Comparison of ENCODE assay signal across 17 cellular contexts in genomic region chr5:88799976-88800375, GRCh38.
"Had no signal": no experiment of that assay in that cellular context is flagged by ENCODE, and none has a peak within 500 bp of the region (broad histone marks: within the 10 kb centered on the region; RNA-seq: fewer than 3 reads in every experiment).

No MANE protein-coding gene starts in this region.

- H3K9me3 Mint-ChIP-seq: activated T-helper 1 cell treated with anti-CD3 and anti-CD28 coated beads, Interleukin-12 subunit alpha, Interleukin-12 subunit beta, Interleukin-2, Interleukin-4 antibody, amounts not matched to agents 30 ng/mL and 10 ng/mL and 1 ng/mL, durations not matched to agents 14 hours and 24 hours and 36 hours had no signal

- H3K4me3 ChIP-seq: coronary artery, lung, prostate gland, smooth muscle cell, stomach, upper lobe of right lung had no signal

- H3K27ac ChIP-seq: coronary artery, prostate gland, stomach, upper lobe of right lung, WERI-Rb-1 had no signal

- H3K9me3 ChIP-seq: prostate gland, stomach, upper lobe of right lung had no signal

- H3K4me3 Mint-ChIP-seq: activated CD4-positive, alpha-beta T cell treated with anti-CD3 and anti-CD28 coated beads for 36 hours; activated T-helper 1 cell treated with anti-CD3 and anti-CD28 coated beads, Interleukin-12 subunit alpha, Interleukin-12 subunit beta, Interleukin-2, Interleukin-4 antibody, amounts not matched to agents 30 ng/mL and 10 ng/mL and 1 ng/mL, durations not matched to agents 14 hours and 24 hours and 36 hours had no signal

- H3K27me3 ChIP-seq: stomach, upper lobe of right lung had no signal

- ATAC-seq: activated CD4-positive, alpha-beta T cell treated with anti-CD3 and anti-CD28 coated beads for 36 hours; sciatic nerve; upper lobe of right lung had no signal

- H3K36me3 ChIP-seq: prostate gland, upper lobe of right lung, WERI-Rb-1 had no signal

- H3K4me1 Mint-ChIP-seq: activated CD4-positive, alpha-beta T cell treated with anti-CD3 and anti-CD28 coated beads for 36 hours had no signal

- H3K4me2 ChIP-seq: smooth muscle cell had no signal

- H3K27ac Mint-ChIP-seq: activated CD4-positive, alpha-beta T cell treated with anti-CD3 and anti-CD28 coated beads for 36 hours; activated T-helper 1 cell treated with anti-CD3 and anti-CD28 coated beads, Interleukin-12 subunit alpha, Interleukin-12 subunit beta, Interleukin-2, Interleukin-4 antibody, amounts not matched to agents 30 ng/mL and 10 ng/mL and 1 ng/mL, durations not matched to agents 14 hours and 24 hours and 36 hours had no signal

- H3K4me1 ChIP-seq: prostate gland, stomach, upper lobe of right lung had no signal

- DNase-seq: activated CD4-positive, alpha-beta T cell treated with anti-CD3 and anti-CD28 coated beads for 36 hours; activated CD4-positive, alpha-beta T cell treated with anti-CD3 and anti-CD28 coated beads, Interleukin-2, amount 50 U/mL, for 48 hours; activated T-cell treated with anti-CD3 and anti-CD28 coated beads for 4 hours; anterior cingulate cortex; midbrain; stimulated activated CD4-positive, alpha-beta T cell treated with anti-CD3 and anti-CD28 coated beads, Interleukin-4, amount 100 ng/mL, for 1 hour; stomach; SW 1271; T-helper 2 cell; upper lobe of right lung; WERI-Rb-1 had no signal
